25 cellular contexts compared by ENCODE assay signal in genomic region chr9:68861436-68861835, GRCh38.
"Had no signal": no experiment of that assay in that cellular context is flagged by ENCODE, and none has a peak within 500 bp of the region (broad histone marks: within the 10 kb centered on the region; RNA-seq: fewer than 3 reads in every experiment).

No MANE protein-coding gene starts in this region.

- ATAC-seq: foreskin keratinocyte; right lobe of liver; stimulated activated naive B cell treated with anti-CD40 and anti-IgM and Interleukin-4, amounts not matched to agents 10 μg/mL and 1 μg/mL and 100 μg/mL, for 72 hours; T-helper 17 cell had no signal

- H3K36me3 ChIP-seq: brain microvascular endothelial cell, right lobe of liver, thoracic aorta, vagina had no signal

- H3K9me3 ChIP-seq: right lobe of liver, thoracic aorta, vagina had no signal

- H3K27ac Mint-ChIP-seq: activated CD4-positive, alpha-beta memory T cell treated with anti-CD3 and anti-CD28 coated beads, Interleukin-2, amount 10 ng/mL, durations not matched to agents 7 days and 5 days; activated naive CD4-positive, alpha-beta T cell treated with anti-CD3 and anti-CD28 coated beads, Interleukin-2, amount 50 U/mL, for 24 hours; immature natural killer cell; nephron; stimulated activated naive B cell treated with anti-CD40 and anti-IgM and Interleukin-4, amounts not matched to agents 10 μg/mL and 1 μg/mL and 100 μg/mL, for 72 hours; T-helper 17 cell; type B pancreatic cell had no signal

- DNase-seq: activated CD4-positive, alpha-beta memory T cell treated with anti-CD3 and anti-CD28 coated beads, Interleukin-2, amount 10 ng/mL, durations not matched to agents 7 days and 5 days; activated CD4-positive, alpha-beta T cell treated with anti-CD3 and anti-CD28 coated beads for 4 hours; activated CD4-positive, CD25-positive, alpha-beta regulatory T cell; activated gamma-delta T cell; aorta; brain microvascular endothelial cell; central memory CD4-positive, alpha-beta T cell; dermis blood vessel endothelial cell; effector CD8-positive, alpha-beta T cell; foreskin keratinocyte; immature natural killer cell; nucleus accumbens; right lobe of liver; small intestine; stimulated activated CD4-positive, alpha-beta T cell treated with anti-CD3 and anti-CD28 coated beads, Interleukin-2, amount 100 ng/mL, for 24 hours; stimulated activated CD8-positive, alpha-beta memory T cell treated with anti-CD3 and anti-CD28 coated beads, Interleukin-4, amount 100 ng/mL, for 48 hours; stimulated activated naive B cell treated with anti-CD40 and anti-IgM and Interleukin-4, amounts not matched to agents 10 μg/mL and 1 μg/mL and 100 μg/mL, for 72 hours; T-helper 17 cell had no signal

- H3K4me1 ChIP-seq: foreskin keratinocyte, parathyroid adenoma, right lobe of liver, vagina had no signal

- H3K27me3 ChIP-seq: hepatocyte, right lobe of liver, vagina had no signal

- H3K4me3 ChIP-seq: hepatocyte, right lobe of liver, thoracic aorta, vagina had no signal

- H3K4me1 Mint-ChIP-seq: activated CD4-positive, alpha-beta memory T cell treated with anti-CD3 and anti-CD28 coated beads, Interleukin-2, amount 10 ng/mL, durations not matched to agents 7 days and 5 days; activated naive CD4-positive, alpha-beta T cell treated with anti-CD3 and anti-CD28 coated beads, Interleukin-2, amount 50 U/mL, for 24 hours; immature natural killer cell; nephron had no signal

- H3K9me3 Mint-ChIP-seq: activated CD4-positive, alpha-beta memory T cell treated with anti-CD3 and anti-CD28 coated beads, Interleukin-2, amount 10 ng/mL, durations not matched to agents 7 days and 5 days; activated naive CD4-positive, alpha-beta T cell treated with anti-CD3 and anti-CD28 coated beads, Interleukin-2, amount 50 U/mL, for 24 hours; immature natural killer cell; nephron; type B pancreatic cell had no signal

- H3K27ac ChIP-seq: brain microvascular endothelial cell, foreskin keratinocyte, hepatocyte, parathyroid adenoma, right lobe of liver, thoracic aorta had no signal

- H3K36me3 Mint-ChIP-seq: activated naive CD4-positive, alpha-beta T cell treated with anti-CD3 and anti-CD28 coated beads, Interleukin-2, amount 50 U/mL, for 24 hours; immature natural killer cell; type B pancreatic cell had no signal

- H3K27me3 Mint-ChIP-seq: activated naive CD4-positive, alpha-beta T cell treated with anti-CD3 and anti-CD28 coated beads, Interleukin-2, amount 50 U/mL, for 24 hours; stimulated activated naive B cell treated with anti-CD40 and anti-IgM and Interleukin-4, amounts not matched to agents 10 μg/mL and 1 μg/mL and 100 μg/mL, for 72 hours; type B pancreatic cell had no signal

- H3K4me3 Mint-ChIP-seq: activated CD4-positive, alpha-beta memory T cell treated with anti-CD3 and anti-CD28 coated beads, Interleukin-2, amount 10 ng/mL, durations not matched to agents 7 days and 5 days; activated naive CD4-positive, alpha-beta T cell treated with anti-CD3 and anti-CD28 coated beads, Interleukin-2, amount 50 U/mL, for 24 hours; immature natural killer cell; nephron; stimulated activated naive B cell treated with anti-CD40 and anti-IgM and Interleukin-4, amounts not matched to agents 10 μg/mL and 1 μg/mL and 100 μg/mL, for 72 hours; T-helper 17 cell; type B pancreatic cell had no signal
